Comparison of ENCODE assay signal across 8 cellular contexts in the genomic region with DNA sequence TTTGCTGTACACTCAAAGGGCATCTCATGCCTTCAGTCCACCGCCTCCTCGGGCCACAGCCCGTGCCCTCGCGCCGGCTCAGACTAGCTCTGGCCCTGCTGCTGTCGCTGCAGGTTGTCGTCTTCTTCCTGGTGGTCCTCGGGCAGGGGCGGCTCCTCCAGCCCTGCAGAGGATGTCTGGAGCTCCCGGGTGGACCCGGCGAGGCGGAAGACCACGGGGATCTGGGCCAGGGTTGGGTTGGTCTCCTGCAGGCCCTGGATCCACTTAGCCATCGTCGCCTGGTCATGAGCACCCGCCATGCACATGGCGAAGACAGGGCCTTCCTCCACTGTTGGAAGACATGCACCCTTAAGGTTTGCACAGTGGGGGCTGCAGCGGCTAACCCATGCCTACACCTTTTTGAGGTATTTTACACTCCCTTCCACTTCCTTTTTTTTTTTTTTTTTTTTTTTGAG. TPM values are rescaled to one million over a fixed set of nuclear protein-coding genes. Genes with fewer than 3 reads are reported as not detected.
DNase-seq lines count a peak whose midpoint lies in the region; ATAC-seq, FAIRE-seq and TF ChIP-seq lines count a peak whose summit lies in the region.

No MANE protein-coding gene starts in this region.

- H3K4me3 ChIP-seq in esophagus squamous epithelium (peak overlapping the region; percentile 71 to 99 (median 94)), pancreas (peak overlapping the region; percentile 73 to 99 (median 98))

- TF ChIP-seq POLR2A in esophagus squamous epithelium (IDR thresholded peaks at IDR 0.05) = no peak

- DNase-seq in RPMI8226 (peak; percentile 19), esophagus squamous epithelium (lab: John Stamatoyannopoulos, UW) (no peak), pancreas (peak in 2 of 6 donors; percentile 63 to 83), NCI-H1417 treated with DMSO at 0.1 percent for 48 hours (lab: John Stamatoyannopoulos, UW) (no peak), cerebellum (ENCODE audit: low spot score) (no peak), NOMO-1 (lab: John Stamatoyannopoulos, UW; ENCODE audit: unreplicated experiment in 2 of 2) (no peak)

- TF ChIP-seq CTCF in esophagus squamous epithelium (IDR thresholded peaks at IDR 0.05) = no peak
- TF ChIP-seq CTCF in pancreas (IDR thresholded peaks at IDR 0.05) = no peak

- peak overlapping the region; percentile 90 to 99 (median 98) for H3K27ac ChIP-seq in esophagus squamous epithelium
- peak overlapping the region; percentile 91 to 99 (median 96) for H3K27ac ChIP-seq in pancreas

- ATAC-seq in GM18867 (IDR thresholded peaks at IDR 0.05; ENCODE audit: unreplicated experiment) (peak; percentile 9), HG02678 (IDR thresholded peaks at IDR 0.05; ENCODE audit: unreplicated experiment) (peak; percentile 19), pancreas (peak; percentile 10 to 63 (median 48))

- FAIRE-seq in pancreas (lab: Jason Lieb, UNC) = no peak

- H3K9me3 ChIP-seq in esophagus squamous epithelium (no peaks in the 10 kb centered on the region), pancreas (no peaks in the 10 kb centered on the region)

- intact Hi-C loops in esophagus squamous epithelium (cut with DNase I) = no loop called here
- intact Hi-C loops in pancreas (cut with DNase I) = no loop called here

- 30 to 61% methylated on average over 5 to 14 of the region's 20 CpGs for WGBS in esophagus squamous epithelium, 2 donors
- 23 to 24% methylated on average over 20 of the region's 20 CpGs for WGBS in pancreas, 2 donors

- H3K36me3 ChIP-seq in esophagus squamous epithelium = peaks cover 0 to 25% (median 0%) of the 10 kb centered on the region in 3 donors
- no peaks in the 10 kb centered on the region for H3K36me3 ChIP-seq in pancreas

- H3K4me1 ChIP-seq in esophagus squamous epithelium (peaks cover 0 to 24% (median 8%) of the 10 kb centered on the region in 3 donors), pancreas (no peaks in the 10 kb centered on the region)

- H3K27me3 ChIP-seq in esophagus squamous epithelium (no peaks in the 10 kb centered on the region), pancreas (no peaks in the 10 kb centered on the region)

RNA-seq across cellular contexts. Expression of a gene that starts 0.5 kb away (rescaled TPM):
- total RNA-seq in esophagus squamous epithelium = 10 to 100 TPM in 1 of 4 donors, 1 to 10 TPM in 3; 3.6 to 10.2 (median 5.0) TPM
- 1 to 10 TPM; 4.5 to 6.2 (median 5.6) TPM for total RNA-seq in pancreas
- polyA plus RNA-seq in pancreas = 10 to 100 TPM; 21.8 to 25.6 TPM
- total RNA-seq in cerebellum = 11.0 TPM

RNA-seq across cellular contexts. Expression of a gene that starts 22.8 kb away (rescaled TPM):
- 10 to 100 TPM; 41.4 to 47.1 (median 43.1) TPM for total RNA-seq in esophagus squamous epithelium
- 10 to 100 TPM; 32.1 to 54.8 (median 36.9) TPM for total RNA-seq in pancreas
- 10 to 100 TPM; 60.3 to 87.3 TPM for polyA plus RNA-seq in pancreas
- total RNA-seq in cerebellum = 27.0 TPM

RNA-seq across cellular contexts. Expression of a gene that starts 25.3 kb away (rescaled TPM):
- not detected for total RNA-seq in esophagus squamous epithelium
- total RNA-seq in pancreas = under 1 TPM in 1 of 6 donors, not detected in 5; 0.15 TPM
- polyA plus RNA-seq in pancreas = under 1 TPM; 0.08 to 0.16 TPM
- total RNA-seq in cerebellum = 88.8 TPM

RNA-seq across cellular contexts. Expression of a gene that starts 32.5 kb away (rescaled TPM):
- total RNA-seq in esophagus squamous epithelium = 100 to 1,000 TPM in 1 of 4 donors, 10 to 100 TPM in 3; 20.4 to 437 (median 45.0) TPM
- 1 to 10 TPM in 4 of 6 donors, under 1 TPM in 2; 0.43 to 5.2 (median 1.8) TPM for total RNA-seq in pancreas
- 10 to 100 TPM; 11.3 to 38.8 TPM for polyA plus RNA-seq in pancreas
- 1.00 TPM for total RNA-seq in cerebellum

RNA-seq across cellular contexts. Expression of a gene that starts 52.9 kb away (rescaled TPM):
- total RNA-seq in esophagus squamous epithelium (10 to 100 TPM; 21.7 to 31.6 (median 28.6) TPM), pancreas (10 to 100 TPM; 25.0 to 38.9 (median 32.4) TPM), cerebellum (11.6 TPM)
- 10 to 100 TPM; 52.0 to 63.4 TPM for polyA plus RNA-seq in pancreas

Comparison
In these comparisons a context has a peak if more than half of its experiments do, and no peak if none do; other contexts are left out.
1. RNA of a gene that starts 25.3 kb away (total RNA-seq): 88.8 TPM in cerebellum (single experiment); 0.15 TPM in pancreas and not detected in esophagus squamous epithelium; every median in the first group is over 10 times any median in the second.
2. Peak in every context shown above with its lines, with median percentiles within 50 percentile points of each other: ATAC-seq.